10 cellular contexts compared by ENCODE assay signal in genomic region chr3:75619481-75620031, GRCh38. TPM values are rescaled to one million over a fixed set of nuclear protein-coding genes. Genes with fewer than 3 reads are reported as not detected.
DNase-seq lines count a peak whose midpoint lies in the region; ATAC-seq and TF ChIP-seq lines count a peak whose summit lies in the region.
"Not testable (repeated sequence)": the region's sequence is repeated elsewhere in the genome, so short reads cannot be mapped to it uniquely, and the experiment has no call there.
"Had no signal": no experiment of that assay in that cellular context is flagged by ENCODE, and none has a peak within 500 bp of the region (broad histone marks: within the 10 kb centered on the region; RNA-seq: fewer than 3 reads in every experiment).

No MANE protein-coding gene starts in this region.

- not testable (repeated sequence) for H3K9me3 ChIP-seq in GM23248 (ENCODE audit: low read depth); neural progenitor cell (ENCODE audit: low read depth)

- H3K9me3 Mint-ChIP-seq in immature natural killer cell; neural progenitor cell; stimulated activated naive B cell treated with anti-CD40 and anti-IgM and Interleukin-4, amounts not matched to agents 10 μg/mL and 1 μg/mL and 100 μg/mL, for 72 hours: not testable (repeated sequence)

- H3K27ac ChIP-seq in GM23248, brain microvascular endothelial cell, neural progenitor cell: not testable (repeated sequence)

- H2AFZ ChIP-seq in GM23248 = peak overlapping the region; percentile 79
- H2AFZ ChIP-seq in neural progenitor cell (replicated peaks) = peak overlapping the region; percentile 96

- not testable (repeated sequence) for H3K9me2 ChIP-seq in GM23248 (ENCODE audit: insufficient read depth)

- peak; percentile 57; the same call in 2 of the 3 replicates for ATAC-seq in SK-N-SH treated with all-trans-retinoic acid at 6 μM for 48 hours
- not testable (repeated sequence) for ATAC-seq in stimulated activated naive B cell treated with anti-CD40 and anti-IgM and Interleukin-4, amounts not matched to agents 10 μg/mL and 1 μg/mL and 100 μg/mL, for 72 hours (replicated peaks)

- H3K4me3 ChIP-seq in GM23248 (peak overlapping the region; percentile 68), brain microvascular endothelial cell (ENCODE audit: low read depth, low read length) (peak overlapping the region; percentile 46), foreskin fibroblast (ENCODE audit: low read depth in 1 of 2, low read length in 2 of 2) (peak overlapping the region; percentile 15 to 24), neural progenitor cell (peak overlapping the region; percentile 60)

- not testable (repeated sequence) for H4K20me1 ChIP-seq in GM23248 (ENCODE audit: insufficient read depth); neural progenitor cell (ENCODE audit: low read depth)

- not testable (repeated sequence) for H3K27me3 Mint-ChIP-seq in immature natural killer cell (ENCODE audit: low read depth in 3 of 3)
- peaks cover 11% of the 10 kb centered on the region for H3K27me3 Mint-ChIP-seq in neural progenitor cell (ENCODE audit: insufficient read depth, low read depth)
- H3K27me3 Mint-ChIP-seq in stimulated activated naive B cell treated with anti-CD40 and anti-IgM and Interleukin-4, amounts not matched to agents 10 μg/mL and 1 μg/mL and 100 μg/mL, for 72 hours = peaks cover 33 to 49% of the 10 kb centered on the region in 2 donors

- in situ Hi-C loops in GM23248 (cut with MboI); brain microvascular endothelial cell (cut with HindIII; ENCODE audit: low pct_ligation_motif_present, low sequenced_read_pairs): not testable (repeated sequence)

- not testable (repeated sequence) for H3K27me3 ChIP-seq in GM23248 (replicated peaks; ENCODE audit: insufficient read depth); brain microvascular endothelial cell (replicated peaks)
- H3K27me3 ChIP-seq in neural progenitor cell = peaks cover 29% of the 10 kb centered on the region

- H3K36me3 ChIP-seq in GM23248 (ENCODE audit: low read depth); brain microvascular endothelial cell (replicated peaks); neural progenitor cell: not testable (repeated sequence)

- H3F3A ChIP-seq in GM23248 (ENCODE audit: insufficient read depth); neural progenitor cell (ENCODE audit: low read depth): not testable (repeated sequence)

- H3K4me2 ChIP-seq in GM23248 (ENCODE audit: unreplicated experiment) = peak overlapping the region; percentile 70
- peak overlapping the region; percentile 84 for H3K4me2 ChIP-seq in neural progenitor cell

- TF ChIP-seq CTCF in brain microvascular endothelial cell (IDR thresholded peaks at IDR 0.05; ENCODE audit: low read depth, low read length, missing control alignments); foreskin fibroblast (IDR thresholded peaks at IDR 0.05; ENCODE audit: low read depth, low read length): not testable (repeated sequence)
- TF ChIP-seq CTCF in neural progenitor cell (IDR thresholded peaks at IDR 0.05) = peak; percentile 26

- H3K9ac ChIP-seq in GM23248 = peak overlapping the region; percentile 64
- H3K9ac ChIP-seq in neural progenitor cell = not testable (repeated sequence)

- H3K27ac Mint-ChIP-seq in immature natural killer cell, neural progenitor cell: not testable (repeated sequence)
- peak overlapping the region; percentile 2 for H3K27ac Mint-ChIP-seq in stimulated activated naive B cell treated with anti-CD40 and anti-IgM and Interleukin-4, amounts not matched to agents 10 μg/mL and 1 μg/mL and 100 μg/mL, for 72 hours

- not testable (repeated sequence) for H3K79me2 ChIP-seq in GM23248 (ENCODE audit: insufficient read depth); neural progenitor cell (ENCODE audit: low read depth)

- peak; percentile 24 for DNase-seq in GM23248
- DNase-seq in brain microvascular endothelial cell; immature natural killer cell; stimulated activated naive B cell treated with anti-CD40 and anti-IgM and Interleukin-4, amounts not matched to agents 10 μg/mL and 1 μg/mL and 100 μg/mL, for 72 hours: not testable (repeated sequence)
- peak in 1 of 2 donors; percentile 27 for DNase-seq in foreskin fibroblast
- peak; percentile 65 for DNase-seq in neural progenitor cell (ENCODE audit: low spot score)

- H3K4me3 Mint-ChIP-seq in immature natural killer cell (peak overlapping the region in 3 of 5 donors; percentile 24 to 65 (median 44)), neural progenitor cell (peak overlapping the region; percentile 86)
- H3K4me3 Mint-ChIP-seq in stimulated activated naive B cell treated with anti-CD40 and anti-IgM and Interleukin-4, amounts not matched to agents 10 μg/mL and 1 μg/mL and 100 μg/mL, for 72 hours = peak overlapping the region; percentile 6 to 63

- not testable (repeated sequence) for H3K4me1 Mint-ChIP-seq in immature natural killer cell; neural progenitor cell; stimulated activated naive B cell treated with anti-CD40 and anti-IgM and Interleukin-4, amounts not matched to agents 10 μg/mL and 1 μg/mL and 100 μg/mL, for 72 hours

- not testable (repeated sequence) for H3K36me3 Mint-ChIP-seq in immature natural killer cell; neural progenitor cell; stimulated activated naive B cell treated with anti-CD40 and anti-IgM and Interleukin-4, amounts not matched to agents 10 μg/mL and 1 μg/mL and 100 μg/mL, for 72 hours

- WGBS in GM23248 (ENCODE audit: low coverage in 1 of 2, low lambda C conversion rate in 2 of 2, missing lambda C conversion rate in 2 of 2), 2 experiments = 4 to 7% methylated on average over 20 to 47 of the region's 52 CpGs

- H3K4me1 ChIP-seq in GM23248 (ENCODE audit: insufficient read depth); neural progenitor cell: not testable (repeated sequence)

TF ChIP-seq in SK-N-SH treated with all-trans-retinoic acid at 6 μM for 48 hours, 23 proteins besides CTCF, POLR2A, EP300 and RAD21:
- TF ChIP-seq ZNF70 (CRISPR knock-in tag; IDR thresholded peaks at IDR 0.05) = 0 out of 2 replicates have a peak, but pooled peaks have one; percentile 11

RNA-seq across cellular contexts. Expression of gene FRG2C, which starts 44.6 kb away (rescaled TPM):
- total RNA-seq in GM23248 (2014; rRNA removed; shearing (Covaris generic)) = not detected in 2 replicates
- 0.11 TPM in 1 of 2 replicates, not detected in the other for polyA plus RNA-seq in GM23248 (2016; fragmentation: Nextera tagmentation; extraction: Ambion mirVana)
- not detected for polyA plus RNA-seq in immature natural killer cell
- total RNA-seq in neural progenitor cell (ENCODE audit: low replicate concordance) = not detected in 2 replicates
- total RNA-seq: activated CD8-positive, alpha-beta memory T cell treated with anti-CD3 and anti-CD28 coated beads, Interleukin-2, amount 10 ng/mL, durations not matched to agents 7 days and 5 days; Caco-2; RPMI7951 had no signal

Comparison
In these comparisons a context has a peak if more than half of its experiments do, and no peak if none do; other contexts are left out.
1. H3K4me3 Mint-ChIP-seq: peak in every context shown above with its lines; median percentile 86 in neural progenitor cell; 44 in immature natural killer cell; 34 in stimulated activated naive B cell treated with anti-CD40 and anti-IgM and Interleukin-4, amounts not matched to agents 10 μg/mL and 1 μg/mL and 100 μg/mL, for 72 hours.